In the genomic region with DNA sequence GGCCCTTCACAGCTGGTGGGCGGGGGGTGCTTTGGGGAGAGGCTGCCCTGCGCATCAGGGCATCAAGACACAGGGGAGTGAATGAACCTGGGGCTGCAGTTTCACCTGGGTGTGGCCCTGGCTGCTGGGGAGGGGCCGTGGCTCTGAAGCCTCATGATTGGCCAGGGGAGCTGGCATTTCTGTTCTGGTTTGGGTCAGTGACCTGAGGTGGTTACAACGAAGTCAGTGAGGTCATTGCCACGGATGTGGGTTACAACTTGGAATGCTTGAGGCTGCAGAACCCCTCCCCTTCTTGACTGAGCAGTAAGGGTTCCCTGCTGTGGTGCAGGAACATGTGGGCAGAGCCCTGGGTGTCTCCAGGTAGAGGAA, we compare ENCODE assay signal across 1 cellular context.
A peak's percentile ranks its signal among the peaks of the same experiment; 100 is the strongest.
TF ChIP-seq lines count a peak whose summit lies in the region.

No MANE protein-coding gene starts in this region.

TF ChIP-seq in HepG2, 621 proteins besides CTCF, POLR2A, EP300 and RAD21 (continued from another document):
- TF ChIP-seq, protein P1, sequence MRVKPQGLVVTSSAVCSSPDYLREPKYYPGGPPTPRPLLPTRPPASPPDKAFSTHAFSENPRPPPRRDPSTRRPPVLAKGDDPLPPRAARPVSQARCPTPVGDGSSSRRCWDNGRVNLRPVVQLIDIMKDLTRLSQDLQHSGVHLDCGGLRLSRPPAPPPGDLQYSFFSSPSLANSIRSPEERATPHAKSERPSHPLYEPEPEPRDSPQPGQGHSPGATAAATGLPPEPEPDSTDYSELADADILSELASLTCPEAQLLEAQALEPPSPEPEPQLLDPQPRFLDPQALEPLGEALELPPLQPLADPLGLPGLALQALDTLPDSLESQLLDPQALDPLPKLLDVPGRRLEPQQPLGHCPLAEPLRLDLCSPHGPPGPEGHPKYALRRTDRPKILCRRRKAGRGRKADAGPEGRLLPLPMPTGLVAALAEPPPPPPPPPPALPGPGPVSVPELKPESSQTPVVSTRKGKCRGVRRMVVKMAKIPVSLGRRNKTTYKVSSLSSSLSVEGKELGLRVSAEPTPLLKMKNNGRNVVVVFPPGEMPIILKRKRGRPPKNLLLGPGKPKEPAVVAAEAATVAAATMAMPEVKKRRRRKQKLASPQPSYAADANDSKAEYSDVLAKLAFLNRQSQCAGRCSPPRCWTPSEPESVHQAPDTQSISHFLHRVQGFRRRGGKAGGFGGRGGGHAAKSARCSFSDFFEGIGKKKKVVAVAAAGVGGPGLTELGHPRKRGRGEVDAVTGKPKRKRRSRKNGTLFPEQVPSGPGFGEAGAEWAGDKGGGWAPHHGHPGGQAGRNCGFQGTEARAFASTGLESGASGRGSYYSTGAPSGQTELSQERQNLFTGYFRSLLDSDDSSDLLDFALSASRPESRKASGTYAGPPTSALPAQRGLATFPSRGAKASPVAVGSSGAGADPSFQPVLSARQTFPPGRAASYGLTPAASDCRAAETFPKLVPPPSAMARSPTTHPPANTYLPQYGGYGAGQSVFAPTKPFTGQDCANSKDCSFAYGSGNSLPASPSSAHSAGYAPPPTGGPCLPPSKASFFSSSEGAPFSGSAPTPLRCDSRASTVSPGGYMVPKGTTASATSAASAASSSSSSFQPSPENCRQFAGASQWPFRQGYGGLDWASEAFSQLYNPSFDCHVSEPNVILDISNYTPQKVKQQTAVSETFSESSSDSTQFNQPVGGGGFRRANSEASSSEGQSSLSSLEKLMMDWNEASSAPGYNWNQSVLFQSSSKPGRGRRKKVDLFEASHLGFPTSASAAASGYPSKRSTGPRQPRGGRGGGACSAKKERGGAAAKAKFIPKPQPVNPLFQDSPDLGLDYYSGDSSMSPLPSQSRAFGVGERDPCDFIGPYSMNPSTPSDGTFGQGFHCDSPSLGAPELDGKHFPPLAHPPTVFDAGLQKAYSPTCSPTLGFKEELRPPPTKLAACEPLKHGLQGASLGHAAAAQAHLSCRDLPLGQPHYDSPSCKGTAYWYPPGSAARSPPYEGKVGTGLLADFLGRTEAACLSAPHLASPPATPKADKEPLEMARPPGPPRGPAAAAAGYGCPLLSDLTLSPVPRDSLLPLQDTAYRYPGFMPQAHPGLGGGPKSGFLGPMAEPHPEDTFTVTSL (CRISPR knock-in tag; IDR thresholded peaks at IDR 0.05; ENCODE audit: borderline replicate concordance) = no peak
- TF ChIP-seq RXRB (CRISPR knock-in tag; IDR thresholded peaks at IDR 0.05; ENCODE audit: borderline replicate concordance) = peak; percentile 59; the same call in 1 of the 2 replicates
- TF ChIP-seq, protein P2, sequence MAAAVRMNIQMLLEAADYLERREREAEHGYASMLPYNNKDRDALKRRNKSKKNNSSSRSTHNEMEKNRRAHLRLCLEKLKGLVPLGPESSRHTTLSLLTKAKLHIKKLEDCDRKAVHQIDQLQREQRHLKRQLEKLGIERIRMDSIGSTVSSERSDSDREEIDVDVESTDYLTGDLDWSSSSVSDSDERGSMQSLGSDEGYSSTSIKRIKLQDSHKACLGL (CRISPR knock-in tag; IDR thresholded peaks at IDR 0.05) = peak; percentile 15; the same call in 1 of the 2 replicates
- TF ChIP-seq MATR3 (CRISPR knock-in tag; IDR thresholded peaks at IDR 0.05) = 0 out of 2 replicates have a peak, but pooled peaks have one; percentile 52
- peak; percentile 51; the same call in 1 of the 2 replicates for TF ChIP-seq POLR2AphosphoS5 (IDR thresholded peaks at IDR 0.05; ENCODE audit: low read depth, low read length)
- TF ChIP-seq, protein P3, sequence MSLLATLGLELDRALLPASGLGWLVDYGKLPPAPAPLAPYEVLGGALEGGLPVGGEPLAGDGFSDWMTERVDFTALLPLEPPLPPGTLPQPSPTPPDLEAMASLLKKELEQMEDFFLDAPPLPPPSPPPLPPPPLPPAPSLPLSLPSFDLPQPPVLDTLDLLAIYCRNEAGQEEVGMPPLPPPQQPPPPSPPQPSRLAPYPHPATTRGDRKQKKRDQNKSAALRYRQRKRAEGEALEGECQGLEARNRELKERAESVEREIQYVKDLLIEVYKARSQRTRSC (CRISPR knock-in tag; IDR thresholded peaks at IDR 0.05; ENCODE audit: low read depth) = no peak
- TF ChIP-seq, protein P4, sequence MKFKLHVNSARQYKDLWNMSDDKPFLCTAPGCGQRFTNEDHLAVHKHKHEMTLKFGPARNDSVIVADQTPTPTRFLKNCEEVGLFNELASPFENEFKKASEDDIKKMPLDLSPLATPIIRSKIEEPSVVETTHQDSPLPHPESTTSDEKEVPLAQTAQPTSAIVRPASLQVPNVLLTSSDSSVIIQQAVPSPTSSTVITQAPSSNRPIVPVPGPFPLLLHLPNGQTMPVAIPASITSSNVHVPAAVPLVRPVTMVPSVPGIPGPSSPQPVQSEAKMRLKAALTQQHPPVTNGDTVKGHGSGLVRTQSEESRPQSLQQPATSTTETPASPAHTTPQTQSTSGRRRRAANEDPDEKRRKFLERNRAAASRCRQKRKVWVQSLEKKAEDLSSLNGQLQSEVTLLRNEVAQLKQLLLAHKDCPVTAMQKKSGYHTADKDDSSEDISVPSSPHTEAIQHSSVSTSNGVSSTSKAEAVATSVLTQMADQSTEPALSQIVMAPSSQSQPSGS (CRISPR knock-in tag; IDR thresholded peaks at IDR 0.05) = no peak; the same call in 1 of the 2 replicates
- TF ChIP-seq HOXA3 (CRISPR knock-in tag; IDR thresholded peaks at IDR 0.05) = peak; percentile 31; the same call in 1 of the 2 replicates
- 0 out of 2 replicates have a peak, but pooled peaks have one; percentile 15 for TF ChIP-seq ZNF598 (CRISPR knock-in tag; IDR thresholded peaks at IDR 0.05; ENCODE audit: borderline replicate concordance)
- peak; percentile 1; the same call in 1 of the 2 replicates for TF ChIP-seq ZNF225 (CRISPR knock-in tag; IDR thresholded peaks at IDR 0.05)
